Comparison of ENCODE assay signal across 1 cellular context in the genomic region with DNA sequence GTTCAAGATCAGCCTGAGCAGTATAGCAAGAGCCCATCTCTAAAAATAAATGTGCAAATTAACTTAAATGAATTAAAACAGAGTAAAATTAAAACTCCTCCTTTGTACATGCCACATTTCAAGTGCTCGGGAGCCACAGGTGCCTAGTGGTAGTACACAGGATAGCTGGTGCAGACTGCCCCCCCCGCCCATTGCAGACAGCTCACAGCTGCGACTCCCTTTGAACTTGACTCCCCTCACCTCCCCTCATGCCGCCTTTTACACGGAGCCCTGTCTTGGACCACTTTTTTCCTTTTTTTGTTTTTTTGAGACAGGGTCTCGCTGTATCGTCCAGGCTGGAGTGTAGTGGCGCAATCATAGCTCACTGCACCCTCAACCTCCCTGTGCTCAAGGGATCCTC.
TF ChIP-seq lines count a peak whose summit lies in the region.

No MANE protein-coding gene starts in this region.

TF ChIP-seq in IMR-90, 13 proteins besides CTCF, POLR2A, EP300 and RAD21:
- no peak for TF ChIP-seq RFX5 (IDR thresholded peaks at IDR 0.05; ENCODE audit: low read depth, low read length)
- TF ChIP-seq, protein P1, sequence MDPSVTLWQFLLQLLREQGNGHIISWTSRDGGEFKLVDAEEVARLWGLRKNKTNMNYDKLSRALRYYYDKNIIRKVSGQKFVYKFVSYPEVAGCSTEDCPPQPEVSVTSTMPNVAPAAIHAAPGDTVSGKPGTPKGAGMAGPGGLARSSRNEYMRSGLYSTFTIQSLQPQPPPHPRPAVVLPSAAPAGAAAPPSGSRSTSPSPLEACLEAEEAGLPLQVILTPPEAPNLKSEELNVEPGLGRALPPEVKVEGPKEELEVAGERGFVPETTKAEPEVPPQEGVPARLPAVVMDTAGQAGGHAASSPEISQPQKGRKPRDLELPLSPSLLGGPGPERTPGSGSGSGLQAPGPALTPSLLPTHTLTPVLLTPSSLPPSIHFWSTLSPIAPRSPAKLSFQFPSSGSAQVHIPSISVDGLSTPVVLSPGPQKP (IDR thresholded peaks at IDR 0.05; ENCODE audit: borderline replicate concordance, low read depth, low read length): no peak
- TF ChIP-seq USF2 (IDR thresholded peaks at IDR 0.05; ENCODE audit: low read depth, low read length): no peak
- no peak for TF ChIP-seq CEBPB (IDR thresholded peaks at IDR 0.05; ENCODE audit: low read depth, low read length)
- TF ChIP-seq MAFK (IDR thresholded peaks at IDR 0.05; ENCODE audit: low read depth, low read length): no peak
- TF ChIP-seq SMC3 (IDR thresholded peaks at IDR 0.05; ENCODE audit: low read depth, low read length): no peak
- TF ChIP-seq NFE2L2 (IDR thresholded peaks at IDR 0.05; ENCODE audit: low read depth, low read length): no peak
- TF ChIP-seq MXI1 (IDR thresholded peaks at IDR 0.05; ENCODE audit: borderline replicate concordance, low read depth, low read length): no peak
- no peak for TF ChIP-seq BHLHE40 (IDR thresholded peaks at IDR 0.05; ENCODE audit: low read depth, low read length)
- no peak for TF ChIP-seq RCOR1 (IDR thresholded peaks at IDR 0.05; ENCODE audit: insufficient replicate concordance, low read length)
- no peak for TF ChIP-seq MAZ (IDR thresholded peaks at IDR 0.05; ENCODE audit: borderline replicate concordance, low read depth, low read length)
- no peak for TF ChIP-seq FOS (IDR thresholded peaks at IDR 0.05; ENCODE audit: low read depth, low read length)
- no peak for TF ChIP-seq CHD1 (IDR thresholded peaks at IDR 0.05; ENCODE audit: low read depth, low read length)
